8 cellular contexts compared by ENCODE assay signal in the genomic region with DNA sequence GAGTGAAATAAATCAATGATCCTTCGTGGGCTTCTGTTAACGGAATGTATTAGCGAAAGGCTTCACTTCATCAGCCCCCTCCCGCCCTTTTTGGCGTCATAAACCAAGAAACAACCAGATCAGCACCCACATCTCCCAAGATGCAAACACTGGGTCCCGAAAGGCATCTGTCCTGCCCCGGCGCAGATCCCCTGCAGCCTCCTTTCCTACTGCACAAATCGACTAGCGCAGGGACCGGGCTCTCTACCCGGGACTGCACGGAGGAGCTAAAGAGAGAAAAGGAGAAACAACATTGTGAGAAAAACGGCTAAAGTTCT. TPM values are rescaled to one million over a fixed set of nuclear protein-coding genes. Genes with fewer than 3 reads are reported as not detected.
DNase-seq lines count a peak whose midpoint lies in the region; ATAC-seq and TF ChIP-seq lines count a peak whose summit lies in the region.

No MANE protein-coding gene starts in this region.

- intact Hi-C loops in posterior cingulate gyrus (cut with DNase I): no loop called here

- TF ChIP-seq CTCF in GM12864 (IDR thresholded peaks at IDR 0.05; ENCODE audit: low read depth, low read length, missing control alignments): no peak
- TF ChIP-seq CTCF in OCI-LY3 (IDR thresholded peaks at IDR 0.05; ENCODE audit: low read depth, low read length): no peak
- no peak for TF ChIP-seq CTCF in omental fat pad (IDR thresholded peaks at IDR 0.05)

- H3K4me3 ChIP-seq in GM12864 (ENCODE audit: low read depth, low read length) (peak overlapping the region; percentile 98), HAP-1 (peak overlapping the region; percentile 94), OCI-LY3 (ENCODE audit: low read length) (peak overlapping the region; percentile 82), esophagus (ENCODE audit: low read depth in 1 of 2, low read length in 2 of 2) (peak overlapping the region; percentile 89 to 98)

- ATAC-seq in omental fat pad (ENCODE audit: low FRiP score): peak; percentile 35

- H2AFZ ChIP-seq in OCI-LY3 (ENCODE audit: low read depth, low read length): peak overlapping the region; percentile 92

- H3K27ac ChIP-seq in OCI-LY3 (ENCODE audit: low read length) (peak overlapping the region; percentile 26), esophagus (ENCODE audit: low read depth in 2 of 2, low read length in 1 of 2) (peak overlapping the region; percentile 84 to 88)

- H3K9me3 ChIP-seq in HAP-1 (no peaks in the 10 kb centered on the region), OCI-LY3 (ENCODE audit: insufficient read depth, low read length) (no peaks in the 10 kb centered on the region), esophagus (ENCODE audit: control insufficient read depth in 2 of 2, insufficient read depth in 1 of 2, low read depth in 1 of 2, low read length in 1 of 2) (no peaks in the 10 kb centered on the region)

- 0 out of 2 replicates have a peak, but pooled peaks cover 10% of the 10 kb centered on the region for H4K20me1 ChIP-seq in OCI-LY3 (ENCODE audit: insufficient read depth, low read length)

- peaks cover 15% of the 10 kb centered on the region for H3K4me1 ChIP-seq in HAP-1
- H3K4me1 ChIP-seq in OCI-LY3 (ENCODE audit: low read length): peaks cover 12% of the 10 kb centered on the region
- H3K4me1 ChIP-seq in esophagus (ENCODE audit: control insufficient read depth in 2 of 2, insufficient read depth in 2 of 2, low read length in 1 of 2): no peaks in the 10 kb centered on the region

- 2 to 3% methylated on average over 14 of the region's 14 CpGs for WGBS in esophagus, 2 donors

- peak overlapping the region; percentile 70 for H3K4me2 ChIP-seq in OCI-LY3 (ENCODE audit: low read length)

- in situ Hi-C loops in HAP-1 (cut with MboI; ENCODE audit: low sequenced_read_pairs): no loop called here

- peaks cover 45% of the 10 kb centered on the region for H3K79me2 ChIP-seq in OCI-LY3 (ENCODE audit: low read length)

- H3K36me3 ChIP-seq in HAP-1 (replicated peaks) (peaks cover 14% of the 10 kb centered on the region), OCI-LY3 (replicated peaks; ENCODE audit: low read depth, low read length) (peaks cover 6% of the 10 kb centered on the region), esophagus (ENCODE audit: control insufficient read depth in 2 of 2, insufficient read depth in 2 of 2, low read length in 1 of 2) (no peaks in the 10 kb centered on the region)

- peak overlapping the region; percentile 80 for H3K9ac ChIP-seq in OCI-LY3 (ENCODE audit: low read length)

- DNase-seq in GM12864 (ENCODE audit: low read depth) (no peak), HAP-1 (ENCODE audit: low spot score in 2 of 2) (no peak), omental fat pad (ENCODE audit: low spot score) (no peak), posterior cingulate gyrus (no peak), SHP77 (lab: John Stamatoyannopoulos, UW) (no peak), hepatic stellate cell (ENCODE audit: low spot score) (no peak)

- H3K27me3 ChIP-seq in HAP-1 (ENCODE audit: low read depth) (no peaks in the 10 kb centered on the region), OCI-LY3 (ENCODE audit: low read depth, low read length) (no peaks in the 10 kb centered on the region), esophagus (ENCODE audit: control insufficient read depth in 1 of 2, insufficient read depth in 2 of 2, low read length in 2 of 2) (no peaks in the 10 kb centered on the region)

RNA-seq across cellular contexts. Expression of gene FAM135A, which starts 0.6 kb away (rescaled TPM):
- polyA plus RNA-seq in esophagus: 10 to 100 TPM; 40.9 to 46.6 TPM
- total RNA-seq in omental fat pad: 10 to 100 TPM; 16.7 to 37.5 (median 23.2) TPM
